In the genomic region with DNA sequence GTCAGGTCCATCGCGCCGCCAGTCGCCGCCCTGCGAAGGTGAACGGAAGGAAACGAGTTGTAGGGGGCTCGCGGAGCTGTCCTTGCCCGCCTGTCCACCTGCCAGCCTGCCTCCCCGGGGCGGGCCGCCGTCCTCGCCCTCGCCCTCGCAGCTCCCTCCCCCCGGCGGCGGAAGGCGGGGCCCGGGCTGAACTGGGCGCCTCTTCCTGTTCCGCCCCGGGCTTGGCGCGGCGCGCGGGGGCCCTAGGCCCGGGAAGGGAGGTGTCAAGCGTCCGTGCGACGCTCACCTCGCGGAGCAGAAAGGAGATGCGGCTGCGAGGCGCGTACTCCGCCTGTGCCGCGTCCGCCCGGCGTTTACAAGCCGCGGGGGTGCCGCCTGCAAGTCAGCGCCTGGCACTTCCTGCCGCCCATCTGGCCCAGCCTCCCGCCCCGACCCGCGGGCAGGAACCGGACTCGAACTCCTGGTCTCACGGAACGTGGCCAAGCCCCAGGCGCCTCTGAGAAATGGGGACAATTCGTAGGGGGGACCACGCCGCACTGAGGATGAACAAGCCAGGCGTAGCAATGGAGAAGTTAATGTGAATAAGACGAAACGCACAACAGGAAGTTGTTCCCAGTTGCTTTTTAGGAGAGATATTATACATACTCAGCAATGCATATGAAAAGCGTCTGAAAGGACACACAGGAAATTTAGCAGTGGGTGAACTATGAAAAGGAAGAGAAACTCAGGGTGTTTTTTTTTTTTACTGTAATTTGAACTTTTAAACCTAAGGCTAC, we compare ENCODE assay signal across 1 cellular context.
A peak's percentile ranks its signal among the peaks of the same experiment; 100 is the strongest.
TF ChIP-seq lines count a peak whose summit lies in the region.

TSS of gene CNPPD1 (minus strand) at position 108 of the 776 bp plus-strand sequence. CDS start at position 11, 97 bp downstream.

TF ChIP-seq in GM12878, 131 proteins besides CTCF, POLR2A, EP300 and RAD21 (continued from another document and continues in another):
- TF ChIP-seq, protein P1, sequence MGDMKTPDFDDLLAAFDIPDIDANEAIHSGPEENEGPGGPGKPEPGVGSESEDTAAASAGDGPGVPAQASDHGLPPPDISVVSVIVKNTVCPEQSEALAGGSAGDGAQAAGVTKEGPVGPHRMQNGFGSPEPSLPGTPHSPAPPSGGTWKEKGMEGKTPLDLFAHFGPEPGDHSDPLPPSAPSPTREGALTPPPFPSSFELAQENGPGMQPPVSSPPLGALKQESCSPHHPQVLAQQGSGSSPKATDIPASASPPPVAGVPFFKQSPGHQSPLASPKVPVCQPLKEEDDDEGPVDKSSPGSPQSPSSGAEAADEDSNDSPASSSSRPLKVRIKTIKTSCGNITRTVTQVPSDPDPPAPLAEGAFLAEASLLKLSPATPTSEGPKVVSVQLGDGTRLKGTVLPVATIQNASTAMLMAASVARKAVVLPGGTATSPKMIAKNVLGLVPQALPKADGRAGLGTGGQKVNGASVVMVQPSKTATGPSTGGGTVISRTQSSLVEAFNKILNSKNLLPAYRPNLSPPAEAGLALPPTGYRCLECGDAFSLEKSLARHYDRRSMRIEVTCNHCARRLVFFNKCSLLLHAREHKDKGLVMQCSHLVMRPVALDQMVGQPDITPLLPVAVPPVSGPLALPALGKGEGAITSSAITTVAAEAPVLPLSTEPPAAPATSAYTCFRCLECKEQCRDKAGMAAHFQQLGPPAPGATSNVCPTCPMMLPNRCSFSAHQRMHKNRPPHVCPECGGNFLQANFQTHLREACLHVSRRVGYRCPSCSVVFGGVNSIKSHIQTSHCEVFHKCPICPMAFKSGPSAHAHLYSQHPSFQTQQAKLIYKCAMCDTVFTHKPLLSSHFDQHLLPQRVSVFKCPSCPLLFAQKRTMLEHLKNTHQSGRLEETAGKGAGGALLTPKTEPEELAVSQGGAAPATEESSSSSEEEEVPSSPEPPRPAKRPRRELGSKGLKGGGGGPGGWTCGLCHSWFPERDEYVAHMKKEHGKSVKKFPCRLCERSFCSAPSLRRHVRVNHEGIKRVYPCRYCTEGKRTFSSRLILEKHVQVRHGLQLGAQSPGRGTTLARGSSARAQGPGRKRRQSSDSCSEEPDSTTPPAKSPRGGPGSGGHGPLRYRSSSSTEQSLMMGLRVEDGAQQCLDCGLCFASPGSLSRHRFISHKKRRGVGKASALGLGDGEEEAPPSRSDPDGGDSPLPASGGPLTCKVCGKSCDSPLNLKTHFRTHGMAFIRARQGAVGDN (IDR thresholded peaks at IDR 0.05) = peak; percentile 97
- TF ChIP-seq, protein P2, sequence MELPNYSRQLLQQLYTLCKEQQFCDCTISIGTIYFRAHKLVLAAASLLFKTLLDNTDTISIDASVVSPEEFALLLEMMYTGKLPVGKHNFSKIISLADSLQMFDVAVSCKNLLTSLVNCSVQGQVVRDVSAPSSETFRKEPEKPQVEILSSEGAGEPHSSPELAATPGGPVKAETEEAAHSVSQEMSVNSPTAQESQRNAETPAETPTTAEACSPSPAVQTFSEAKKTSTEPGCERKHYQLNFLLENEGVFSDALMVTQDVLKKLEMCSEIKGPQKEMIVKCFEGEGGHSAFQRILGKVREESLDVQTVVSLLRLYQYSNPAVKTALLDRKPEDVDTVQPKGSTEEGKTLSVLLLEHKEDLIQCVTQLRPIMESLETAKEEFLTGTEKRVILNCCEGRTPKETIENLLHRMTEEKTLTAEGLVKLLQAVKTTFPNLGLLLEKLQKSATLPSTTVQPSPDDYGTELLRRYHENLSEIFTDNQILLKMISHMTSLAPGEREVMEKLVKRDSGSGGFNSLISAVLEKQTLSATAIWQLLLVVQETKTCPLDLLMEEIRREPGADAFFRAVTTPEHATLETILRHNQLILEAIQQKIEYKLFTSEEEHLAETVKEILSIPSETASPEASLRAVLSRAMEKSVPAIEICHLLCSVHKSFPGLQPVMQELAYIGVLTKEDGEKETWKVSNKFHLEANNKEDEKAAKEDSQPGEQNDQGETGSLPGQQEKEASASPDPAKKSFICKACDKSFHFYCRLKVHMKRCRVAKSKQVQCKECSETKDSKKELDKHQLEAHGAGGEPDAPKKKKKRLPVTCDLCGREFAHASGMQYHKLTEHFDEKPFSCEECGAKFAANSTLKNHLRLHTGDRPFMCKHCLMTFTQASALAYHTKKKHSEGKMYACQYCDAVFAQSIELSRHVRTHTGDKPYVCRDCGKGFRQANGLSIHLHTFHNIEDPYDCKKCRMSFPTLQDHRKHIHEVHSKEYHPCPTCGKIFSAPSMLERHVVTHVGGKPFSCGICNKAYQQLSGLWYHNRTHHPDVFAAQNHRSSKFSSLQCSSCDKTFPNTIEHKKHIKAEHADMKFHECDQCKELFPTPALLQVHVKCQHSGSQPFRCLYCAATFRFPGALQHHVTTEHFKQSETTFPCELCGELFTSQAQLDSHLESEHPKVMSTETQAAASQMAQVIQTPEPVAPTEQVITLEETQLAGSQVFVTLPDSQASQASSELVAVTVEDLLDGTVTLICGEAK (IDR thresholded peaks at IDR 0.05; ENCODE audit: borderline replicate concordance) = peak; percentile 63; the same call in 1 of the 2 replicates
- TF ChIP-seq BHLHE40 (IDR thresholded peaks at IDR 0.05; ENCODE audit: borderline replicate concordance in 1 of 2, low read depth in 2 of 2, low read length in 1 of 2) (peak in 1 of 2 experiments; percentile 82; a peak in 2 of 4 replicates), MTA3 (IDR thresholded peaks at IDR 0.05; ENCODE audit: borderline replicate concordance, low read length) (no peak), EZH2 (IDR thresholded peaks at IDR 0.05; ENCODE audit: borderline replicate concordance, control insufficient read depth, low read depth, low read length) (no peak), ZBTB4 (CRISPR knock-in tag; IDR thresholded peaks at IDR 0.05) (no peak), CHD1 (IDR thresholded peaks at IDR 0.05; ENCODE audit: low read depth, low read length) (no peak), ZNF622 (IDR thresholded peaks at IDR 0.05) (no peak), RFX5 (IDR thresholded peaks at IDR 0.05; ENCODE audit: low read depth, low read length) (no peak), MEF2B (IDR thresholded peaks at IDR 0.05; ENCODE audit: partially characterized antibody, poor library complexity, severe bottlenecking) (peak; percentile 57), SREBF2 (IDR thresholded peaks at IDR 0.05; ENCODE audit: low read length) (no peak), NFIC (IDR thresholded peaks at IDR 0.05; ENCODE audit: low read depth, low read length) (peak; percentile 38; the same call in 1 of the 2 replicates), TCF12 (IDR thresholded peaks at IDR 0.05; ENCODE audit: low read depth, low read length) (no peak), NRF1 (conservative IDR thresholded peaks at IDR 0.05; ENCODE audit: low read depth, low read length) (no peak), CEBPZ (IDR thresholded peaks at IDR 0.05; ENCODE audit: low read depth, low read length) (no peak), CHD4 (IDR thresholded peaks at IDR 0.05) (no peak), CBFB (IDR thresholded peaks at IDR 0.05; ENCODE audit: low read depth) (no peak), HDAC2 (IDR thresholded peaks at IDR 0.05) (no peak), HCFC1 (IDR thresholded peaks at IDR 0.05; ENCODE audit: low read length) (no peak), ZZZ3 (IDR thresholded peaks at IDR 0.05; ENCODE audit: control insufficient read depth, insufficient read length, low read depth) (no peak), IRF5 (IDR thresholded peaks at IDR 0.05; ENCODE audit: borderline replicate concordance) (no peak), SP1 (IDR thresholded peaks at IDR 0.05; ENCODE audit: low read depth, low read length) (no peak)
- TF ChIP-seq, protein P3, sequence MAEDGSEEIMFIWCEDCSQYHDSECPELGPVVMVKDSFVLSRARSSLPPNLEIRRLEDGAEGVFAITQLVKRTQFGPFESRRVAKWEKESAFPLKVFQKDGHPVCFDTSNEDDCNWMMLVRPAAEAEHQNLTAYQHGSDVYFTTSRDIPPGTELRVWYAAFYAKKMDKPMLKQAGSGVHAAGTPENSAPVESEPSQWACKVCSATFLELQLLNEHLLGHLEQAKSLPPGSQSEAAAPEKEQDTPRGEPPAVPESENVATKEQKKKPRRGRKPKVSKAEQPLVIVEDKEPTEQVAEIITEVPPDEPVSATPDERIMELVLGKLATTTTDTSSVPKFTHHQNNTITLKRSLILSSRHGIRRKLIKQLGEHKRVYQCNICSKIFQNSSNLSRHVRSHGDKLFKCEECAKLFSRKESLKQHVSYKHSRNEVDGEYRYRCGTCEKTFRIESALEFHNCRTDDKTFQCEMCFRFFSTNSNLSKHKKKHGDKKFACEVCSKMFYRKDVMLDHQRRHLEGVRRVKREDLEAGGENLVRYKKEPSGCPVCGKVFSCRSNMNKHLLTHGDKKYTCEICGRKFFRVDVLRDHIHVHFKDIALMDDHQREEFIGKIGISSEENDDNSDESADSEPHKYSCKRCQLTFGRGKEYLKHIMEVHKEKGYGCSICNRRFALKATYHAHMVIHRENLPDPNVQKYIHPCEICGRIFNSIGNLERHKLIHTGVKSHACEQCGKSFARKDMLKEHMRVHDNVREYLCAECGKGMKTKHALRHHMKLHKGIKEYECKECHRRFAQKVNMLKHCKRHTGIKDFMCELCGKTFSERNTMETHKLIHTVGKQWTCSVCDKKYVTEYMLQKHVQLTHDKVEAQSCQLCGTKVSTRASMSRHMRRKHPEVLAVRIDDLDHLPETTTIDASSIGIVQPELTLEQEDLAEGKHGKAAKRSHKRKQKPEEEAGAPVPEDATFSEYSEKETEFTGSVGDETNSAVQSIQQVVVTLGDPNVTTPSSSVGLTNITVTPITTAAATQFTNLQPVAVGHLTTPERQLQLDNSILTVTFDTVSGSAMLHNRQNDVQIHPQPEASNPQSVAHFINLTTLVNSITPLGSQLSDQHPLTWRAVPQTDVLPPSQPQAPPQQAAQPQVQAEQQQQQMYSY (CRISPR knock-in tag; IDR thresholded peaks at IDR 0.05) = no peak
- TF ChIP-seq, protein P4, sequence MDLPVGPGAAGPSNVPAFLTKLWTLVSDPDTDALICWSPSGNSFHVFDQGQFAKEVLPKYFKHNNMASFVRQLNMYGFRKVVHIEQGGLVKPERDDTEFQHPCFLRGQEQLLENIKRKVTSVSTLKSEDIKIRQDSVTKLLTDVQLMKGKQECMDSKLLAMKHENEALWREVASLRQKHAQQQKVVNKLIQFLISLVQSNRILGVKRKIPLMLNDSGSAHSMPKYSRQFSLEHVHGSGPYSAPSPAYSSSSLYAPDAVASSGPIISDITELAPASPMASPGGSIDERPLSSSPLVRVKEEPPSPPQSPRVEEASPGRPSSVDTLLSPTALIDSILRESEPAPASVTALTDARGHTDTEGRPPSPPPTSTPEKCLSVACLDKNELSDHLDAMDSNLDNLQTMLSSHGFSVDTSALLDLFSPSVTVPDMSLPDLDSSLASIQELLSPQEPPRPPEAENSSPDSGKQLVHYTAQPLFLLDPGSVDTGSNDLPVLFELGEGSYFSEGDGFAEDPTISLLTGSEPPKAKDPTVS (IDR thresholded peaks at IDR 0.05; ENCODE audit: low read depth, low read length) = no peak
- TF ChIP-seq, protein P5, sequence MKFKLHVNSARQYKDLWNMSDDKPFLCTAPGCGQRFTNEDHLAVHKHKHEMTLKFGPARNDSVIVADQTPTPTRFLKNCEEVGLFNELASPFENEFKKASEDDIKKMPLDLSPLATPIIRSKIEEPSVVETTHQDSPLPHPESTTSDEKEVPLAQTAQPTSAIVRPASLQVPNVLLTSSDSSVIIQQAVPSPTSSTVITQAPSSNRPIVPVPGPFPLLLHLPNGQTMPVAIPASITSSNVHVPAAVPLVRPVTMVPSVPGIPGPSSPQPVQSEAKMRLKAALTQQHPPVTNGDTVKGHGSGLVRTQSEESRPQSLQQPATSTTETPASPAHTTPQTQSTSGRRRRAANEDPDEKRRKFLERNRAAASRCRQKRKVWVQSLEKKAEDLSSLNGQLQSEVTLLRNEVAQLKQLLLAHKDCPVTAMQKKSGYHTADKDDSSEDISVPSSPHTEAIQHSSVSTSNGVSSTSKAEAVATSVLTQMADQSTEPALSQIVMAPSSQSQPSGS (IDR thresholded peaks at IDR 0.05; ENCODE audit: low read length) = no peak; the same call in 1 of the 2 replicates
